Comparison of ENCODE assay signal across 30 cellular contexts in genomic region chrX:116462843-116463242, GRCh38. TPM values are rescaled to one million over a fixed set of nuclear protein-coding genes. Genes with fewer than 3 reads are reported as not detected.
"Had no signal": no experiment of that assay in that cellular context is flagged by ENCODE, and none has a peak within 500 bp of the region (broad histone marks: within the 10 kb centered on the region; RNA-seq: fewer than 3 reads in every experiment).

Gene CT83, minus strand, starts transcription at chrX:116462976. Its CDS starts 120 bp downstream, at chrX:116462856.

- H3K4me3 ChIP-seq: SK-N-MC had no signal

- DNase-seq: activated B cell treated with CpG ODN at 0.5 μM for 24 hours; activated CD4-positive, alpha-beta T cell treated with anti-CD3 and anti-CD28 coated beads for 1 hour; activated CD4-positive, alpha-beta T cell treated with anti-CD3 and anti-CD28 coated beads, Interleukin-2, amount 10 ng/mL, durations not matched to agents 24 days and 14 days; activated CD4-positive, alpha-beta T cell treated with anti-CD3 and anti-CD28 coated beads, Interleukin-2, amount 50 U/mL, for 48 hours; activated CD8-positive, alpha-beta memory T cell treated with anti-CD3 and anti-CD28 coated beads, Interleukin-2, amount 10 ng/mL, durations not matched to agents 7 days and 5 days; activated gamma-delta T cell; activated naive CD4-positive, alpha-beta T cell treated with anti-CD3 and anti-CD28 coated beads for 36 hours; activated naive CD8-positive, alpha-beta T cell treated with anti-CD3 and anti-CD28 coated beads for 36 hours; activated T-cell treated with anti-CD3 and anti-CD28 coated beads, Interleukin-2, amount 50 U/mL, for 4 hours; brain microvascular endothelial cell; cerebellar nuclear complex; KG1; NCI-H1048; NCI-H2029; NCI-H2107; NCI-H2171 treated with DMSO at 0.1 percent for 48 hours; NCI-H226; NCI-H69; PC-3; SIG-M5; T-cell; T-helper 2 cell; T1000 had no signal

- H3K4me3 Mint-ChIP-seq: activated B cell treated with CpG ODN at 0.5 μM for 24 hours; activated CD4-positive, alpha-beta T cell treated with anti-CD3 and anti-CD28 coated beads, Interleukin-2, amount 10 ng/mL, durations not matched to agents 24 days and 14 days; activated CD8-positive, alpha-beta memory T cell treated with anti-CD3 and anti-CD28 coated beads, Interleukin-2, amount 10 ng/mL, durations not matched to agents 7 days and 5 days; activated naive CD4-positive, alpha-beta T cell treated with anti-CD3 and anti-CD28 coated beads for 36 hours; activated naive CD8-positive, alpha-beta T cell treated with anti-CD3 and anti-CD28 coated beads for 36 hours; activated T-cell treated with anti-CD3 and anti-CD28 coated beads, Interleukin-2, amount 50 U/mL, for 4 hours; activated T-helper 17 cell treated with anti-CD3 and anti-CD28 coated beads, Interleukin-2, amount 50 U/mL, for 72 hours; T-cell had no signal

- H3K36me3 ChIP-seq: brain microvascular endothelial cell had no signal

- H3K27ac ChIP-seq: brain microvascular endothelial cell, SK-N-MC had no signal

- H3K36me3 Mint-ChIP-seq: activated CD8-positive, alpha-beta memory T cell treated with anti-CD3 and anti-CD28 coated beads, Interleukin-2, amount 10 ng/mL, durations not matched to agents 7 days and 5 days; activated naive CD8-positive, alpha-beta T cell treated with anti-CD3 and anti-CD28 coated beads for 36 hours; T-cell had no signal

- H3K9me3 Mint-ChIP-seq: activated B cell treated with CpG ODN at 0.5 μM for 24 hours; activated CD4-positive, alpha-beta T cell treated with anti-CD3 and anti-CD28 coated beads, Interleukin-2, amount 10 ng/mL, durations not matched to agents 24 days and 14 days; activated naive CD4-positive, alpha-beta T cell treated with anti-CD3 and anti-CD28 coated beads for 36 hours; activated naive CD8-positive, alpha-beta T cell treated with anti-CD3 and anti-CD28 coated beads for 36 hours; activated T-cell treated with anti-CD3 and anti-CD28 coated beads, Interleukin-2, amount 50 U/mL, for 4 hours; activated T-helper 17 cell treated with anti-CD3 and anti-CD28 coated beads, Interleukin-2, amount 50 U/mL, for 72 hours had no signal

- H3K27me3 ChIP-seq: brain microvascular endothelial cell had no signal

- H3K27me3 Mint-ChIP-seq: activated B cell treated with CpG ODN at 0.5 μM for 24 hours; activated CD4-positive, alpha-beta T cell treated with anti-CD3 and anti-CD28 coated beads, Interleukin-2, amount 10 ng/mL, durations not matched to agents 24 days and 14 days; activated CD8-positive, alpha-beta memory T cell treated with anti-CD3 and anti-CD28 coated beads, Interleukin-2, amount 10 ng/mL, durations not matched to agents 7 days and 5 days; activated naive CD8-positive, alpha-beta T cell treated with anti-CD3 and anti-CD28 coated beads for 36 hours; activated T-helper 17 cell treated with anti-CD3 and anti-CD28 coated beads, Interleukin-2, amount 50 U/mL, for 72 hours had no signal

- H3K4me1 Mint-ChIP-seq: activated B cell treated with CpG ODN at 0.5 μM for 24 hours; activated CD4-positive, alpha-beta T cell treated with anti-CD3 and anti-CD28 coated beads, Interleukin-2, amount 10 ng/mL, durations not matched to agents 24 days and 14 days; activated CD8-positive, alpha-beta memory T cell treated with anti-CD3 and anti-CD28 coated beads, Interleukin-2, amount 10 ng/mL, durations not matched to agents 7 days and 5 days; activated naive CD8-positive, alpha-beta T cell treated with anti-CD3 and anti-CD28 coated beads for 36 hours; activated T-helper 17 cell treated with anti-CD3 and anti-CD28 coated beads, Interleukin-2, amount 50 U/mL, for 72 hours; T-cell had no signal

- H3K27ac Mint-ChIP-seq: activated B cell treated with CpG ODN at 0.5 μM for 24 hours; activated CD4-positive, alpha-beta T cell treated with anti-CD3 and anti-CD28 coated beads, Interleukin-2, amount 10 ng/mL, durations not matched to agents 24 days and 14 days; activated CD8-positive, alpha-beta memory T cell treated with anti-CD3 and anti-CD28 coated beads, Interleukin-2, amount 10 ng/mL, durations not matched to agents 7 days and 5 days; activated naive CD4-positive, alpha-beta T cell treated with anti-CD3 and anti-CD28 coated beads for 36 hours; activated naive CD8-positive, alpha-beta T cell treated with anti-CD3 and anti-CD28 coated beads for 36 hours; activated T-helper 17 cell treated with anti-CD3 and anti-CD28 coated beads, Interleukin-2, amount 50 U/mL, for 72 hours; T-cell had no signal

- ATAC-seq: activated CD8-positive, alpha-beta memory T cell treated with anti-CD3 and anti-CD28 coated beads, Interleukin-2, amount 10 ng/mL, durations not matched to agents 7 days and 5 days; activated T-cell treated with anti-CD3 and anti-CD28 coated beads, Interleukin-2, amount 50 U/mL, for 4 hours; activated T-helper 17 cell treated with anti-CD3 and anti-CD28 coated beads, Interleukin-2, amount 50 U/mL, for 72 hours; PC-3; T-cell had no signal

RNA-seq across cellular contexts. Expression of gene CT83, which starts in this region (rescaled TPM):
- total RNA-seq: activated B cell treated with CpG ODN at 0.5 μM for 24 hours; activated CD4-positive, alpha-beta T cell treated with anti-CD3 and anti-CD28 coated beads, Interleukin-2, amount 10 ng/mL, durations not matched to agents 24 days and 14 days; activated CD8-positive, alpha-beta memory T cell treated with anti-CD3 and anti-CD28 coated beads, Interleukin-2, amount 10 ng/mL, durations not matched to agents 7 days and 5 days; activated naive CD4-positive, alpha-beta T cell treated with anti-CD3 and anti-CD28 coated beads for 36 hours; activated naive CD8-positive, alpha-beta T cell treated with anti-CD3 and anti-CD28 coated beads for 36 hours; activated T-cell treated with anti-CD3 and anti-CD28 coated beads, Interleukin-2, amount 50 U/mL, for 4 hours; activated T-helper 17 cell treated with anti-CD3 and anti-CD28 coated beads, Interleukin-2, amount 50 U/mL, for 72 hours; cardiac septum; LHCN-M2; M059J; NCI-H460; PC-3; T-cell had no signal
- polyA plus RNA-seq: adipose tissue had no signal
